ENCODE assay signal across 8 cellular contexts in genomic region chr12:52243774-52244614, GRCh38. TPM values are rescaled to one million over a fixed set of nuclear protein-coding genes. Genes with fewer than 3 reads are reported as not detected.
A peak's percentile ranks its signal among the peaks of the same experiment; 100 is the strongest.
DNase-seq lines count a peak whose midpoint lies in the region; ATAC-seq and TF ChIP-seq lines count a peak whose summit lies in the region.

No MANE protein-coding gene starts in this region.

- DNase-seq in BE2C (peak; percentile 77), PC-3 (peak; percentile 97), left ventricle myocardium inferior (peak; percentile 51), retina (no peak)
- DNase-seq in activated gamma-delta T cell treated with anti-CD3 and anti-CD28 coated beads, Interleukin-2, amount 50 U/mL, for 16 hours (ENCODE audit: low read depth) = peak; percentile 27
- peak; percentile 52 to 66 (median 60) for DNase-seq in stimulated activated CD4-positive, alpha-beta T cell treated with anti-CD3 and anti-CD28 coated beads, Interleukin-12 subunit alpha, Interleukin-12 subunit beta, amount 100 ng/mL, for 48 hours (ENCODE audit: low read depth in 2 of 3, low spot score in 1 of 3)

- H3K79me2 ChIP-seq in PC-3 (ENCODE audit: low read length) = 0 out of 2 replicates have a peak, but pooled peaks cover 3% of the 10 kb centered on the region

- CTCF ChIA-PET in PC-3 (lab: Charles Lee) = interaction anchor here (0.9 to 1.6 kb wide), 5 partner anchors 8 to 96 kb away, joined by 3 to 7 read pairs (median 5); no protein-coding TSS in a partner anchor

- POLR2A ChIA-PET in PC-3 (lab: Charles Lee; ENCODE audit: unreplicated experiment) = interaction anchor here (0.5 to 1.1 kb wide), 4 partner anchors 36 to 97 kb away, joined by 3 to 9 read pairs (median 6); partner anchors contain the start of gene KRT80

- H2AFZ ChIP-seq in PC-3 (ENCODE audit: low read length) = no peak overlapping the region

- peaks cover 40% of the 10 kb centered on the region for H3F3A ChIP-seq in PC-3 (ENCODE audit: low read length, unreplicated experiment)

- TF ChIP-seq CTCF in BE2C (IDR thresholded peaks at IDR 0.05; ENCODE audit: low read depth, low read length) = no peak
- no peak for TF ChIP-seq CTCF in PC-3 (conservative IDR thresholded peaks at IDR 0.05; ENCODE audit: low read depth, low read length)
- no peak for TF ChIP-seq CTCF in left ventricle myocardium inferior (IDR thresholded peaks at IDR 0.05; ENCODE audit: borderline replicate concordance)

- H3K4me1 ChIP-seq in BE2C (peaks cover 27% of the 10 kb centered on the region), PC-3 (ENCODE audit: insufficient read depth, low read length) (peaks cover 92% of the 10 kb centered on the region), left ventricle myocardium inferior (peaks cover 26% of the 10 kb centered on the region)

- H3K4me3 ChIP-seq in BE2C (ENCODE audit: low read depth, low read length) = no peak overlapping the region
- H3K4me3 ChIP-seq in PC-3 (ENCODE audit: low read length) = peak overlapping the region; percentile 34; the same call in 1 of the 2 replicates
- H3K4me3 ChIP-seq in left ventricle myocardium inferior = no peak overlapping the region

- BruUV-seq in PC-3 (replicated peaks; lab: Mats Ljungman, UMichigan) = TSS peak; percentile 33

- H3K27ac ChIP-seq in PC-3 (ENCODE audit: low read length) (peak overlapping the region; percentile 96), left ventricle myocardium inferior (replicated peaks) (no peak overlapping the region)

- H4K20me1 ChIP-seq in PC-3 (ENCODE audit: low read length) = no peaks in the 10 kb centered on the region

- intact Hi-C loops in PC-3 (cut with micrococcal nuclease) (loop anchor here (2.0 kb wide), 1 partner anchor 37 kb away; no protein-coding TSS in a partner anchor), left ventricle myocardium inferior (cut with micrococcal nuclease) (no loop called here)

- H3K27me3 ChIP-seq in BE2C (no peaks in the 10 kb centered on the region), PC-3 (ENCODE audit: low read length) (no peaks in the 10 kb centered on the region), left ventricle myocardium inferior (ENCODE audit: low read depth) (peaks cover 20% of the 10 kb centered on the region)

- H3K9ac ChIP-seq in PC-3 (ENCODE audit: low read length) = peak overlapping the region; percentile 83

- H3K36me3 ChIP-seq in BE2C (no peaks in the 10 kb centered on the region), PC-3 (ENCODE audit: low read depth, low read length) (peaks cover 56% of the 10 kb centered on the region), left ventricle myocardium inferior (no peaks in the 10 kb centered on the region)

- peak; percentile 93 for ATAC-seq in GM19043 (IDR thresholded peaks at IDR 0.05; ENCODE audit: low read depth, unreplicated experiment)
- ATAC-seq in HG03159 (IDR thresholded peaks at IDR 0.05; ENCODE audit: unreplicated experiment) = peak; percentile 92
- peak; percentile 56 for ATAC-seq in PC-3

- no peaks in the 10 kb centered on the region for H3K9me3 ChIP-seq in BE2C
- H3K9me3 ChIP-seq in PC-3 (ENCODE audit: low read length) = no peaks in the 10 kb centered on the region
- H3K9me3 ChIP-seq in left ventricle myocardium inferior (replicated peaks) = no peaks in the 10 kb centered on the region

- no peaks in the 10 kb centered on the region for H3K9me2 ChIP-seq in PC-3 (replicated peaks; ENCODE audit: low read length)

- peak overlapping the region; percentile 74 for H3K4me2 ChIP-seq in PC-3 (ENCODE audit: low read length)

RNA-seq across cellular contexts. Expression of gene KRT7, which starts 11.0 kb away (rescaled TPM):
- polyA plus RNA-seq in BE2C (2012; ENCODE audit: insufficient read depth, insufficient read length, low read depth) = 1.7 TPM
- total RNA-seq in PC-3 (2014; rRNA removed) (2,144 and 2,979 TPM in 2 replicates), left ventricle myocardium inferior (not detected)

RNA-seq across cellular contexts. Expression of gene KRT86, which starts 30.5 kb away (rescaled TPM):
- polyA plus RNA-seq in BE2C (2012; ENCODE audit: insufficient read depth, insufficient read length, low read depth) = 0.57 TPM
- total RNA-seq in PC-3 (2014; rRNA removed) (0.98 and 1.2 TPM in 2 replicates), left ventricle myocardium inferior (not detected)

RNA-seq across cellular contexts. Expression of gene KRT81, which starts 47.3 kb away (rescaled TPM):
- polyA plus RNA-seq in BE2C (2012; ENCODE audit: insufficient read depth, insufficient read length, low read depth) = 0.90 TPM
- total RNA-seq in PC-3 (2014; rRNA removed) = 1,688 and 2,042 TPM in 2 replicates
- not detected for total RNA-seq in left ventricle myocardium inferior

RNA-seq across cellular contexts. Expression of gene KRT80, which starts 52.2 kb away (rescaled TPM):
- 0.52 TPM for polyA plus RNA-seq in BE2C (2012; ENCODE audit: insufficient read depth, insufficient read length, low read depth)
- 19.8 and 30.1 TPM in 2 replicates for total RNA-seq in PC-3 (2014; rRNA removed)
- not detected for total RNA-seq in left ventricle myocardium inferior

Comparison
In these comparisons a context has a peak if more than half of its experiments do, and no peak if none do; other contexts are left out.
1. RNA of gene KRT7, which starts 11.0 kb away (total RNA-seq): 2,144 to 2,979 TPM in PC-3; not detected in left ventricle myocardium inferior (single experiment); every median in the first group is over 1,000 times any median in the second.
2. RNA of gene KRT81, which starts 47.3 kb away (total RNA-seq): 1,688 to 2,042 TPM in PC-3; not detected in left ventricle myocardium inferior (single experiment); every median in the first group is over 1,000 times any median in the second.
3. Peak in every context shown above with its lines, with median percentiles within 50 percentile points of each other: ATAC-seq.